Comparison of ENCODE assay signal across 9 cellular contexts in the genomic region with DNA sequence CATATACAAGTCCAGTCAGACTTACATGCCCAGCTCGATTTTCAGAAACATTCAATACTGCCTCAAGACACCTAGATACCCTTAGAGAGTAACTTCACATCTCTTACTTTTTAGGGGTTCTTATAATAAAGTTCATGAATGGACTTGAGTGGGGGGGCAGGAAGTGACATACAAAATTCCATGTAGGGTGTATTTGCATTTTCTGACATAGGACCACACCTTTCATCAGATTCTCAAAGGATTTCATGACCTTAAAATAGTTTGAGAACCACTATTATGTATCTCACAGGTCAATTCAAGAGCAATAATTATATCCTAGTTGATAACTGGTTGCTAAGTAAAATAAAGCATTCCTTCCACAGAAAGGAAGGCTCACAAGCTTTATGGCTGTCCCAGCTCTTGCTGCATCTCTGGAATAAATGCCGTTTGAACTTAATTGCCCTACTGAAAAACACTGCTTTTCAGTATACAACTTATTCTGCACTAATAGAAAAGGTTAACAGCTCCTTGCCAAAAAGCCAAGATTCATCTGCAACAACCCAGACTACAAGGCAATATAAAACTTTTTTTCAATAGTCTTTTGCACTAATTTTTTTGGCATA. TPM values are rescaled to one million over a fixed set of nuclear protein-coding genes. Genes with fewer than 3 reads are reported as not detected.
DNase-seq lines count a peak whose midpoint lies in the region; ATAC-seq and TF ChIP-seq lines count a peak whose summit lies in the region.
"Had no signal": no experiment of that assay in that cellular context is flagged by ENCODE, and none has a peak within 500 bp of the region (broad histone marks: within the 10 kb centered on the region; RNA-seq: fewer than 3 reads in every experiment).

No MANE protein-coding gene starts in this region.

- WGBS in SK-N-SH (ENCODE audit: low lambda C conversion rate), result 17% methylated on average over 2 of the region's 2 CpGs
- WGBS in spleen, 5 donors, result 62 to 79% (median 71%) methylated on average over 2 of the region's 2 CpGs

- no peaks in the 10 kb centered on the region for H3K27me3 ChIP-seq in SK-N-SH (ENCODE audit: insufficient read depth)
- no peaks in the 10 kb centered on the region for H3K27me3 ChIP-seq in skeletal muscle tissue (ENCODE audit: control insufficient read depth in 3 of 3, insufficient read depth in 3 of 3, low read length in 3 of 3)
- H3K27me3 ChIP-seq in spleen (replicated peaks in 1 of 7), result no peaks in the 10 kb centered on the region

- DNase-seq in SK-N-SH (no peak), fibroblast of villous mesenchyme (ENCODE audit: low read depth) (peak; percentile 27), putamen (ENCODE audit: low spot score) (no peak), spleen (no peak), GM19240 (ENCODE audit: insufficient read length, low spot score) (no peak)
- DNase-seq in T-helper 2 cell treated with Interferon-gamma antibody and Interleukin-4, amounts not matched to agents 5 μg/mL and 100 μg/mL, for 36 hours (ENCODE audit: low spot score), result no peak
- DNase-seq: stimulated activated CD4-positive, alpha-beta T cell treated with anti-CD3 and anti-CD28 coated beads, Interleukin-4, amount 100 ng/mL, for 1 hour had no signal

- H3K27ac ChIP-seq in SK-N-SH (ENCODE audit: low read depth in 2 of 2, low read length in 1 of 2), result peak overlapping the region; percentile 96 to 97
- H3K27ac ChIP-seq in skeletal muscle tissue (ENCODE audit: low read depth, low read length), result peak overlapping the region; percentile 98
- H3K27ac ChIP-seq in spleen, result peak overlapping the region in 4 of 8 donors; percentile 21 to 97 (median 94)

- H3F3A ChIP-seq in SK-N-SH (replicated peaks; ENCODE audit: insufficient read depth), result peaks cover 29% of the 10 kb centered on the region

- ATAC-seq in SK-N-SH treated with all-trans-retinoic acid at 6 μM for 48 hours, result no peak

- H3K4me3 ChIP-seq in SK-N-SH (ENCODE audit: low read depth in 2 of 2, low read length in 1 of 2) (peak overlapping the region; percentile 84 to 87), fibroblast of villous mesenchyme (ENCODE audit: low read depth, low read length) (peak overlapping the region; percentile 99), skeletal muscle tissue (ENCODE audit: low read length in 3 of 3) (peak overlapping the region; percentile 85 to 97 (median 97)), spleen (peak overlapping the region in 2 of 8 donors; percentile 86 to 99)

- H2AFZ ChIP-seq in SK-N-SH (ENCODE audit: low read depth), result peak overlapping the region; percentile 80

- peak overlapping the region; percentile 99 for H3K4me3 Mint-ChIP-seq in T-helper 2 cell treated with Interferon-gamma antibody and Interleukin-4, amounts not matched to agents 5 μg/mL and 100 μg/mL, for 36 hours

- H4K20me1 ChIP-seq in SK-N-SH (ENCODE audit: insufficient read depth), result 0 out of 2 replicates have a peak, but pooled peaks cover 3% of the 10 kb centered on the region

- intact Hi-C loops in spleen (cut with DNase I; ENCODE audit: low total_unique reads), result loop anchor here (10.0 kb wide), 1 partner anchor 150 kb away; the partner anchor contains the start of gene DNAJC9

- TF ChIP-seq CTCF in SK-N-SH (IDR thresholded peaks at IDR 0.05) (no peak), fibroblast of villous mesenchyme (IDR thresholded peaks at IDR 0.05; ENCODE audit: insufficient read depth, low read depth, low read length) (no peak), spleen (IDR thresholded peaks at IDR 0.05 in 8 of 11, conservative IDR thresholded peaks at IDR 0.05 in 3 of 11) (no peak)

- peak overlapping the region; percentile 88 for H3K4me2 ChIP-seq in SK-N-SH

- H3K9me2 ChIP-seq in SK-N-SH, result no peaks in the 10 kb centered on the region

- H3K9me3 ChIP-seq in SK-N-SH (no peaks in the 10 kb centered on the region), skeletal muscle tissue (ENCODE audit: control insufficient read depth in 3 of 3, low read length in 3 of 3) (no peaks in the 10 kb centered on the region), spleen (no peaks in the 10 kb centered on the region)

- no peaks in the 10 kb centered on the region for H3K9me3 Mint-ChIP-seq in T-helper 2 cell treated with Interferon-gamma antibody and Interleukin-4, amounts not matched to agents 5 μg/mL and 100 μg/mL, for 36 hours

- H3K36me3 Mint-ChIP-seq in T-helper 2 cell treated with Interferon-gamma antibody and Interleukin-4, amounts not matched to agents 5 μg/mL and 100 μg/mL, for 36 hours (ENCODE audit: low read depth), result peaks cover 16% of the 10 kb centered on the region

- no peak for TF ChIP-seq EP300 in SK-N-SH (IDR thresholded peaks at IDR 0.05; ENCODE audit: borderline replicate concordance in 1 of 2, low read depth in 1 of 2, low read length in 1 of 2)

- no peak for TF ChIP-seq RAD21 in SK-N-SH (IDR thresholded peaks at IDR 0.05; ENCODE audit: low read length)

- H3K9ac ChIP-seq in SK-N-SH (peak overlapping the region; percentile 92), skeletal muscle tissue (ENCODE audit: low read depth in 1 of 3, low read length in 3 of 3) (peak overlapping the region; percentile 96 to 99 (median 98))

- CTCF ChIA-PET in SK-N-SH (lab: Yijun Ruan, JAX), result interaction anchor here (0.8 to 3.0 kb wide), 3 partner anchors 51 to 74 kb away, joined by 3 to 14 read pairs (median 4); partner anchors contain the start of gene FAM149B1

- no peak for TF ChIP-seq POLR2A in spleen (IDR thresholded peaks at IDR 0.05)

- H3K36me3 ChIP-seq in SK-N-SH (replicated peaks in 1 of 2; ENCODE audit: control insufficient read depth in 1 of 2, insufficient read depth in 2 of 2, low read length in 1 of 2) (peaks cover 0 to 5% of the 10 kb centered on the region in 2 experiments), skeletal muscle tissue (ENCODE audit: control insufficient read depth in 3 of 3, insufficient read depth in 3 of 3, low read length in 3 of 3) (no peaks in the 10 kb centered on the region), spleen (peaks cover 0 to 7% (median 0%) of the 10 kb centered on the region in 6 donors)

- POLR2A ChIA-PET in SK-N-SH (lab: Yijun Ruan, JAX), result interaction anchor here (0.6 kb wide), 1 partner anchor 17 kb away, joined by 5 read pairs; no protein-coding TSS in a partner anchor

- peaks cover 64% of the 10 kb centered on the region for H3K79me2 ChIP-seq in SK-N-SH (ENCODE audit: insufficient read depth)

- no peaks in the 10 kb centered on the region for H3K27me3 Mint-ChIP-seq in T-helper 2 cell treated with Interferon-gamma antibody and Interleukin-4, amounts not matched to agents 5 μg/mL and 100 μg/mL, for 36 hours (ENCODE audit: low read depth)

- H3K4me1 Mint-ChIP-seq in T-helper 2 cell treated with Interferon-gamma antibody and Interleukin-4, amounts not matched to agents 5 μg/mL and 100 μg/mL, for 36 hours (ENCODE audit: low read depth), result peaks cover 35% of the 10 kb centered on the region

- H3K4me1 ChIP-seq in SK-N-SH (ENCODE audit: control insufficient read depth in 1 of 2, insufficient read depth in 2 of 2, low read depth in 1 of 2, low read length in 1 of 2), result peaks cover 4% of the 10 kb centered on the region in 2 experiments; a peak in 3 of 4 replicates
- peaks cover 12 to 25% (median 20%) of the 10 kb centered on the region in 3 donors for H3K4me1 ChIP-seq in skeletal muscle tissue (ENCODE audit: control insufficient read depth in 3 of 3, insufficient read depth in 3 of 3, low read length in 3 of 3)
- peaks cover 13 to 53% (median 28%) of the 10 kb centered on the region in 6 donors for H3K4me1 ChIP-seq in spleen

- no peak overlapping the region for H3K27ac Mint-ChIP-seq in T-helper 2 cell treated with Interferon-gamma antibody and Interleukin-4, amounts not matched to agents 5 μg/mL and 100 μg/mL, for 36 hours

TF ChIP-seq in SK-N-SH, 30 proteins besides CTCF, POLR2A, EP300 and RAD21 (continues in another document):
- TF ChIP-seq EZH2phosphoT487 (IDR thresholded peaks at IDR 0.05; ENCODE audit: borderline replicate concordance, low read depth) (no peak), JUND (IDR thresholded peaks at IDR 0.05) (no peak), ELF1 (IDR thresholded peaks at IDR 0.05) (no peak)
- TF ChIP-seq, protein P1, sequence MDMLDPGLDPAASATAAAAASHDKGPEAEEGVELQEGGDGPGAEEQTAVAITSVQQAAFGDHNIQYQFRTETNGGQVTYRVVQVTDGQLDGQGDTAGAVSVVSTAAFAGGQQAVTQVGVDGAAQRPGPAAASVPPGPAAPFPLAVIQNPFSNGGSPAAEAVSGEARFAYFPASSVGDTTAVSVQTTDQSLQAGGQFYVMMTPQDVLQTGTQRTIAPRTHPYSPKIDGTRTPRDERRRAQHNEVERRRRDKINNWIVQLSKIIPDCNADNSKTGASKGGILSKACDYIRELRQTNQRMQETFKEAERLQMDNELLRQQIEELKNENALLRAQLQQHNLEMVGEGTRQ (IDR thresholded peaks at IDR 0.05; ENCODE audit: borderline replicate concordance, low read depth, low read length), result no peak

TF ChIP-seq in SK-N-SH treated with all-trans-retinoic acid at 6 μM for 48 hours, 23 proteins besides CTCF, POLR2A, EP300 and RAD21 (continues in another document):
- TF ChIP-seq ZNF8 (CRISPR knock-in tag; IDR thresholded peaks at IDR 0.05) (no peak), ARNTL (CRISPR knock-in tag; IDR thresholded peaks at IDR 0.05; ENCODE audit: borderline replicate concordance, low read depth) (no peak), PPARA (CRISPR knock-in tag; IDR thresholded peaks at IDR 0.05; ENCODE audit: borderline replicate concordance) (no peak), SNAI2 (CRISPR knock-in tag; IDR thresholded peaks at IDR 0.05) (no peak), TCF4 (CRISPR knock-in tag; IDR thresholded peaks at IDR 0.05; ENCODE audit: borderline replicate concordance) (no peak), ZNF70 (CRISPR knock-in tag; IDR thresholded peaks at IDR 0.05) (no peak), ESRRG (CRISPR knock-in tag; IDR thresholded peaks at IDR 0.05) (no peak), ISL1 (CRISPR knock-in tag; IDR thresholded peaks at IDR 0.05) (no peak)

RNA-seq across cellular contexts. Expression of gene P4HA1, which starts 2.3 kb away (rescaled TPM):
- polyA plus RNA-seq in SK-N-SH (2012; rRNA removed), result 34.8 and 52.0 TPM in 2 replicates
- polyA plus RNA-seq in SK-N-SH (2012; cell fraction: cytosol; rRNA removed), result 61.8 and 71.5 TPM in 2 replicates
- 14.7 and 39.7 TPM in 2 replicates for polyA plus RNA-seq in SK-N-SH (2012; cell fraction: nucleus; rRNA removed)
- 183 and 323 TPM in 2 replicates for total RNA-seq in fibroblast of villous mesenchyme
- 53.8 TPM for total RNA-seq in skeletal muscle tissue
- 10 to 100 TPM; 25.4 to 74.1 (median 29.3) TPM for total RNA-seq in spleen
- polyA plus RNA-seq in spleen, result 1 to 10 TPM; 5.3 to 7.8 (median 7.0) TPM

RNA-seq across cellular contexts. Expression of gene NUDT13, which starts 15.9 kb away (rescaled TPM):
- polyA plus RNA-seq in SK-N-SH (2012; rRNA removed), result 3.4 and 6.0 TPM in 2 replicates
- 3.7 and 4.1 TPM in 2 replicates for polyA plus RNA-seq in SK-N-SH (2012; cell fraction: cytosol; rRNA removed)
- 7.0 and 14.1 TPM in 2 replicates for polyA plus RNA-seq in SK-N-SH (2012; cell fraction: nucleus; rRNA removed)
- 1.7 and 3.2 TPM in 2 replicates for total RNA-seq in fibroblast of villous mesenchyme
- total RNA-seq in skeletal muscle tissue, result 2.1 TPM
- 1 to 10 TPM; 1.4 to 3.3 (median 2.2) TPM for total RNA-seq in spleen
- polyA plus RNA-seq in spleen, result 1 to 10 TPM; 1.9 to 3.1 (median 2.7) TPM
